ENCODE assay signal across 10 cellular contexts in the genomic region with DNA sequence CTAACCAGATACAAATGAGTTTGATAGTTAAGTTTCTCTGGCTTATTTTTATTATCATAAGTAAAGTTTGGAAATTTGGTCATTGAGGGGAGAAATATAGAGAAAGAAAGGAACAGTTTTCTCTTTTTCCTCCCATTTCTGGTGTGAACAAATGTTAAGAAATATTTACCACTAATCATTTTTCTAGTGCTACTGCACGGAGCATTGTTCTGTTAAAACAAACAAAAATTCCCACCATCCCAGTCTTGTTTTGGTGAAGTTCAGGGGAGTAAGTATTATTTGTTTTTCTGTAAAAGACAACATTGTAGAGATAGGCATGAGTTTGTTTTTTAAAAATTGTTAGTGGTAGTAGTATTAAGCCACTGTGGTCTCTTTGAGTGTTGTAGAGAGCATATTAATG.
DNase-seq lines count a peak whose midpoint lies in the region; FAIRE-seq and TF ChIP-seq lines count a peak whose summit lies in the region.
"Had no signal": no experiment of that assay in that cellular context is flagged by ENCODE, and none has a peak within 500 bp of the region (broad histone marks: within the 10 kb centered on the region; RNA-seq: fewer than 3 reads in every experiment).

No MANE protein-coding gene starts in this region.

- TF ChIP-seq CTCF in LNCaP clone FGC (IDR thresholded peaks at IDR 0.05; ENCODE audit: control insufficient read depth, extremely low read depth, insufficient read depth) (no peak), mammary epithelial cell (conservative IDR thresholded peaks at IDR 0.05 in 1 of 2, IDR thresholded peaks at IDR 0.05 in 1 of 2; ENCODE audit: extremely low read depth in 1 of 2, insufficient read depth in 1 of 2, low read depth in 1 of 2, low read length in 2 of 2) (no peak), D721Med (IDR thresholded peaks at IDR 0.05; ENCODE audit: insufficient read depth, missing control alignments) (no peak)

- no peak overlapping the region for H3K14ac ChIP-seq in mesenchymal stem cell (ENCODE audit: low read length in 2 of 2)

- H3K79me2 ChIP-seq in mammary epithelial cell (ENCODE audit: insufficient read depth, low read length) = peaks cover 66% of the 10 kb centered on the region

- DNase-seq in LNCaP clone FGC (ENCODE audit: low read depth) (no peak), mammary epithelial cell (no peak), mesenchymal stem cell (no peak), mesenteric fat pad (ENCODE audit: low spot score) (no peak), Ammon's horn (ENCODE audit: low spot score) (no peak), dedifferentiated amniotic fluid mesenchymal stem cell (ENCODE audit: extremely low spot score) (no peak), D721Med (ENCODE audit: insufficient read length, low spot score) (no peak)
- DNase-seq: stimulated activated CD4-positive, alpha-beta T cell treated with anti-CD3 and anti-CD28 coated beads, Interleukin-2, amount 100 ng/mL, for 48 hours had no signal

- in situ Hi-C loops in mammary epithelial cell (cut with MboI; ENCODE audit: low sequenced_read_pairs in 2 of 2) = no loop called here

- H2BK12ac ChIP-seq in mesenchymal stem cell (ENCODE audit: low read length in 2 of 2) = no peak overlapping the region

- no peak overlapping the region for H2AK5ac ChIP-seq in mesenchymal stem cell (ENCODE audit: low read length, severe bottlenecking)

- no peak overlapping the region for H2AFZ ChIP-seq in mammary epithelial cell (ENCODE audit: low read depth, low read length)
- no peak overlapping the region for H2AFZ ChIP-seq in mesenchymal stem cell (ENCODE audit: low read depth, low read length)

- intact Hi-C loops in mammary epithelial cell (cut with micrococcal nuclease) = loop anchor here (5.0 kb wide), 1 partner anchor 53 kb away; no protein-coding TSS in a partner anchor

- no peak overlapping the region for H2BK15ac ChIP-seq in mesenchymal stem cell (ENCODE audit: low read depth, poor library complexity, severe bottlenecking)

- H3K4ac ChIP-seq in mesenchymal stem cell (ENCODE audit: low read depth in 1 of 2, low read length in 2 of 2) = no peak overlapping the region

- H3K79me1 ChIP-seq in mesenchymal stem cell (replicated peaks; ENCODE audit: low read length, poor library complexity, severe bottlenecking) = peaks cover 2% of the 10 kb centered on the region

- H3K9me3 ChIP-seq in mammary epithelial cell (replicated peaks; ENCODE audit: insufficient read depth, low read length) (no peaks in the 10 kb centered on the region), mesenchymal stem cell (ENCODE audit: control insufficient read depth, low read length) (no peaks in the 10 kb centered on the region)

- no peak overlapping the region for H4K91ac ChIP-seq in mesenchymal stem cell (ENCODE audit: low read length)

- no peak overlapping the region for H4K8ac ChIP-seq in mesenchymal stem cell (ENCODE audit: low read length)

- H3K9ac ChIP-seq in mammary epithelial cell (ENCODE audit: insufficient read depth, low read length) (peak overlapping the region; percentile 63), mesenchymal stem cell (ENCODE audit: low read length) (peak overlapping the region; percentile 86)

- no peak overlapping the region for H2BK120ac ChIP-seq in mesenchymal stem cell (ENCODE audit: low read depth, low read length)

- H3K4me1 ChIP-seq in mammary epithelial cell (ENCODE audit: insufficient read depth, low read length) = peaks cover 36% of the 10 kb centered on the region
- H3K4me1 ChIP-seq in mesenchymal stem cell (ENCODE audit: control insufficient read depth, insufficient read depth, low read depth, low read length) = peaks cover 12% of the 10 kb centered on the region

- no peaks in the 10 kb centered on the region for H4K20me1 ChIP-seq in mammary epithelial cell (ENCODE audit: insufficient read depth, low read length)

- dilution Hi-C loops in mammary epithelial cell (cut with HindIII; ENCODE audit: low sequenced_read_pairs) = loop anchor here (10.0 kb wide), 2 partner anchors 50 to 60 kb away; no protein-coding TSS in a partner anchor

- BruUV-seq in mammary epithelial cell (replicated peaks; lab: Mats Ljungman, UMichigan) = no TSS peak

- H3K27me3 ChIP-seq in mammary epithelial cell (ENCODE audit: insufficient read depth, low read length) = no peaks in the 10 kb centered on the region
- no peaks in the 10 kb centered on the region for H3K27me3 ChIP-seq in mesenchymal stem cell (ENCODE audit: control insufficient read depth in 1 of 2, insufficient read depth in 1 of 2, low read length in 2 of 2)

- peak overlapping the region; percentile 91 for H3K4me2 ChIP-seq in mammary epithelial cell (ENCODE audit: insufficient read depth, low read depth, low read length)
- peak overlapping the region; percentile 63 for H3K4me2 ChIP-seq in mesenchymal stem cell (ENCODE audit: low read length, poor library complexity, severe bottlenecking)

- H3K18ac ChIP-seq in mesenchymal stem cell (ENCODE audit: low read depth in 1 of 2, low read length in 2 of 2) = no peak overlapping the region

- H2BK5ac ChIP-seq in mesenchymal stem cell (ENCODE audit: low read depth, low read length, poor library complexity, severe bottlenecking) = no peak overlapping the region

- CTCF ChIA-PET in mammary epithelial cell (lab: Charles Lee; ENCODE audit: low non-redundant PET) = interaction anchor here (0.6 kb wide), 1 partner anchor 1687 kb away, joined by 5 read pairs; no protein-coding TSS in a partner anchor

- H3K23ac ChIP-seq in mesenchymal stem cell (ENCODE audit: low read length in 2 of 2) = no peak overlapping the region

- H3K4me3 ChIP-seq in LNCaP clone FGC (ENCODE audit: low read depth, low read length) (peak overlapping the region; percentile 47), mammary epithelial cell (replicated peaks in 1 of 3; ENCODE audit: insufficient read depth in 1 of 3, low read depth in 2 of 3, low read length in 3 of 3) (peak overlapping the region in 2 of 3 experiments; percentile 43 to 45), mesenchymal stem cell (ENCODE audit: insufficient read depth in 1 of 2, low read depth in 1 of 2, low read length in 2 of 2) (peak overlapping the region in 1 of 2 experiments; percentile 76)
- H3K4me3 ChIP-seq: GM12878 had no signal

- H3K27ac ChIP-seq in mammary epithelial cell (ENCODE audit: insufficient read depth, low read depth, low read length) (peak overlapping the region; percentile 50), mesenchymal stem cell (ENCODE audit: low read length, poor library complexity, severe bottlenecking) (peak overlapping the region; percentile 90), temporal lobe (ENCODE audit: low read depth, low read length) (peak overlapping the region; percentile 65)

- 70% methylated on average over 1 of the region's 1 CpG for WGBS in mammary epithelial cell (ENCODE audit: low coverage, missing lambda C conversion rate)
- WGBS in mesenchymal stem cell = no CpG with 5 or more reads among the region's 1 CpG

- H3K36me3 ChIP-seq in mammary epithelial cell (ENCODE audit: insufficient read depth, low read length) = no peaks in the 10 kb centered on the region
- H3K36me3 ChIP-seq in mesenchymal stem cell (ENCODE audit: control insufficient read depth in 1 of 2, insufficient read depth in 2 of 2, low read depth in 1 of 2, low read length in 2 of 2) = no peaks in the 10 kb centered on the region

- no peak for FAIRE-seq in D721Med (lab: Jason Lieb, UNC)
- FAIRE-seq: GM12878 had no signal
